In genomic region chr7:74473116-74473515, GRCh38 we compare ENCODE assay signal across 19 cellular contexts.
"Had no signal": no experiment of that assay in that cellular context is flagged by ENCODE, and none has a peak within 500 bp of the region (broad histone marks: within the 10 kb centered on the region; RNA-seq: fewer than 3 reads in every experiment).

No MANE protein-coding gene starts in this region.

- H3K27me3 Mint-ChIP-seq: activated CD4-positive, alpha-beta T cell treated with anti-CD3 and anti-CD28 coated beads, Interleukin-2, amount 10 ng/mL, durations not matched to agents 24 days and 14 days; activated naive CD8-positive, alpha-beta T cell had no signal

- H3K4me3 ChIP-seq: body of pancreas, colonic mucosa, pancreas, tibial artery, uterus had no signal

- H3K4me3 Mint-ChIP-seq: activated CD4-positive, alpha-beta T cell treated with anti-CD3 and anti-CD28 coated beads, Interleukin-2, amount 10 ng/mL, durations not matched to agents 24 days and 14 days; activated naive CD8-positive, alpha-beta T cell; stimulated activated memory B cell treated with anti-CD40 and anti-IgM and Interleukin-4, amounts not matched to agents 10 μg/mL and 1 μg/mL and 100 μg/mL, for 72 hours; T-helper 1 cell treated with Interleukin-12 subunit alpha and Interleukin-12 subunit beta and Interleukin-4 antibody, amounts not matched to agents 30 μg/mL and 1 μg/mL, for 36 hours had no signal

- FAIRE-seq: pancreas had no signal

- ATAC-seq: body of pancreas; foreskin keratinocyte; left cardiac atrium; pancreas; stimulated activated memory B cell treated with anti-CD40 and anti-IgM and Interleukin-4, amounts not matched to agents 10 μg/mL and 1 μg/mL and 100 μg/mL, for 72 hours had no signal

- H3K27me3 ChIP-seq: body of pancreas, colonic mucosa, foreskin keratinocyte, pancreas, tibial artery, uterus had no signal

- DNase-seq: activated CD4-positive, alpha-beta T cell treated with anti-CD3 and anti-CD28 coated beads, Interleukin-2, amount 10 ng/mL, durations not matched to agents 24 days and 14 days; activated CD4-positive, CD25-positive, alpha-beta regulatory T cell; activated CD8-positive, alpha-beta memory T cell treated with anti-CD3 and anti-CD28 coated beads, Interleukin-2, amount 50 U/mL, for 48 hours; activated gamma-delta T cell treated with Interleukin-2 at 50 U/mL for 16 hours; amygdala; body of pancreas; central memory CD4-positive, alpha-beta T cell; colonic mucosa; foreskin keratinocyte; head of caudate nucleus; left cardiac atrium; naive B cell; pancreas; stimulated activated CD4-positive, alpha-beta T cell treated with anti-CD3 and anti-CD28 coated beads, Interleukin-2, amount 100 ng/mL, for 48 hours; tibial artery; uterus had no signal

- H3K36me3 Mint-ChIP-seq: activated naive CD8-positive, alpha-beta T cell; naive B cell; stimulated activated memory B cell treated with anti-CD40 and anti-IgM and Interleukin-4, amounts not matched to agents 10 μg/mL and 1 μg/mL and 100 μg/mL, for 72 hours had no signal

- H3K9me3 ChIP-seq: body of pancreas, colonic mucosa, pancreas, tibial artery, uterus had no signal

- H3K9me3 Mint-ChIP-seq: activated CD4-positive, alpha-beta T cell treated with anti-CD3 and anti-CD28 coated beads, Interleukin-2, amount 10 ng/mL, durations not matched to agents 24 days and 14 days; naive B cell; stimulated activated memory B cell treated with anti-CD40 and anti-IgM and Interleukin-4, amounts not matched to agents 10 μg/mL and 1 μg/mL and 100 μg/mL, for 72 hours; T-helper 1 cell treated with Interleukin-12 subunit alpha and Interleukin-12 subunit beta and Interleukin-4 antibody, amounts not matched to agents 30 μg/mL and 1 μg/mL, for 36 hours had no signal

- H3K27ac ChIP-seq: body of pancreas, colonic mucosa, foreskin keratinocyte, pancreas, tibial artery, uterus had no signal

- H3K36me3 ChIP-seq: colonic mucosa, pancreas, tibial artery, uterus had no signal

- H3K27ac Mint-ChIP-seq: activated CD4-positive, alpha-beta T cell treated with anti-CD3 and anti-CD28 coated beads, Interleukin-2, amount 10 ng/mL, durations not matched to agents 24 days and 14 days; activated naive CD8-positive, alpha-beta T cell; stimulated activated memory B cell treated with anti-CD40 and anti-IgM and Interleukin-4, amounts not matched to agents 10 μg/mL and 1 μg/mL and 100 μg/mL, for 72 hours; T-helper 1 cell treated with Interleukin-12 subunit alpha and Interleukin-12 subunit beta and Interleukin-4 antibody, amounts not matched to agents 30 μg/mL and 1 μg/mL, for 36 hours had no signal

- H3K4me1 Mint-ChIP-seq: activated CD4-positive, alpha-beta T cell treated with anti-CD3 and anti-CD28 coated beads, Interleukin-2, amount 10 ng/mL, durations not matched to agents 24 days and 14 days had no signal
